In the genomic region with DNA sequence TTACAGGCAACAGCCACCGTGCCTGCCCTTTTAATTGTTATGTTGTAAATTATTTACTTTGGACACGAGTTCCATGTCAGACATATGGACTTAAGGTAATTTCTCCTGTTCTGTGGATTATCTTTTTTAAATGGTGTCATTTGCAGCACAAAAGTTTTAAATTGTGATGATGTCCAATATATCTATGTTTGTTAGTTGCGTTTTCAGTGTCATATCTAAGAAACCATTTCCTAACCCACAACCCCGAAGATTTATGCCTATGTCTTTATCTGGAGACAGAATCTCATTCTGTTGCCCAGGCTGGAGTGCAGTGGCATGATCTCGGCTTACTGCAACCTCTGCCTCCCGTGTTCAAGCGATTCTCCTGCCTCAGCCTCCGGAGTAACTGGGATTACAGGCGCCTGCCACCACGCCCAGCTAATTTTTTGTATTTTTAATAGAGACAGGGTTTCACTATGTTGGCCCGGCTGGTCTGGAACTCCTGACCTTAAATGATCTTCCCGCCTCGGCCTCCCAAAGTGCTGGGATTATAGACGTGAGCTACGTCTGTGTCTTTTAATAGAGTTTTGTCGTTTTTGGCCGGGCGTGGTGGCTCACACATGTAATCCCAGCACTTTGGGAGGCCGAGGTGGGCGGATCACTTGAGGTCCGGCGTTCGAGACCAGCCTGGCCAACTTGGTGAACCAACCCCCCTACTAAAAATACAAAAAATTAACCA, we compare ENCODE assay signal across 8 cellular contexts. TPM values are rescaled to one million over a fixed set of nuclear protein-coding genes. Genes with fewer than 3 reads are reported as not detected.
DNase-seq lines count a peak whose midpoint lies in the region; ATAC-seq, FAIRE-seq and TF ChIP-seq lines count a peak whose summit lies in the region.
"Not testable (repeated sequence)": the region's sequence is repeated elsewhere in the genome, so short reads cannot be mapped to it uniquely, and the experiment has no call there.

No MANE protein-coding gene starts in this region.

- DNase-seq in CD14-positive monocyte (ENCODE audit: low spot score); IMR-90; activated naive CD8-positive, alpha-beta T cell treated with anti-CD3 and anti-CD28 coated beads, Interleukin-2, amount 50 U/mL, for 24 hours; H1 (ENCODE audit: low read depth in 1 of 2, low spot score in 2 of 2); substantia nigra (lab: John Stamatoyannopoulos, UW): not testable (repeated sequence)
- peak in 2 of 3 donors; percentile 26 to 28 for DNase-seq in immature natural killer cell

- H3K4me2 ChIP-seq in IMR-90 (ENCODE audit: low read depth, low read length) (peak overlapping the region; percentile 87), SU-DHL-6 (ENCODE audit: low read depth, low read length, poor library complexity, severe bottlenecking) (peak overlapping the region; percentile 54), H1 (ENCODE audit: insufficient read depth in 1 of 2, low read depth in 2 of 2, low read length in 2 of 2) (peak overlapping the region; percentile 33 to 72; a peak in 2 of 4 replicates)

- not testable (repeated sequence) for H3K4me1 ChIP-seq in IMR-90 (ENCODE audit: control insufficient read depth, insufficient read depth, low read length); H1 (replicated peaks in 1 of 4; ENCODE audit: control insufficient read depth in 3 of 4, insufficient read depth in 4 of 4, low read length in 3 of 4); neuron (ENCODE audit: insufficient read depth, low read length)

- H3K79me2 ChIP-seq in SU-DHL-6 (ENCODE audit: insufficient read depth, low read length) (peaks cover 36% of the 10 kb centered on the region), H1 (ENCODE audit: control insufficient read depth in 1 of 2, insufficient read depth in 2 of 2, low read length in 2 of 2) (peaks cover 9 to 34% of the 10 kb centered on the region in 2 experiments; a peak in 3 of 4 replicates)

- H2AK5ac ChIP-seq in IMR-90 (ENCODE audit: low read depth, low read length); H1 (ENCODE audit: low read depth, low read length): not testable (repeated sequence)

- H4K91ac ChIP-seq in IMR-90 (ENCODE audit: insufficient read depth, low read depth, low read length) (0 out of 2 replicates have a peak overlapping the region, but pooled peaks have one; percentile 87), H1 (replicated peaks; ENCODE audit: insufficient read length, low read length) (peak overlapping the region; percentile 91)

- H2BK5ac ChIP-seq in IMR-90 (ENCODE audit: low read depth, low read length, poor library complexity, severe bottlenecking); H1 (ENCODE audit: low read depth, low read length): not testable (repeated sequence)

- 0 out of 3 replicates have a peak overlapping the region, but pooled peaks have one; percentile 87 for H2BK15ac ChIP-seq in IMR-90 (ENCODE audit: low read depth, low read length)
- peak overlapping the region; percentile 95; the same call in 1 of the 2 replicates for H2BK15ac ChIP-seq in H1 (ENCODE audit: low read length)

- TF ChIP-seq CTCF in CD14-positive monocyte (IDR thresholded peaks at IDR 0.05); IMR-90 (conservative IDR thresholded peaks at IDR 0.05; ENCODE audit: low read depth, low read length); SU-DHL-6 (IDR thresholded peaks at IDR 0.05; ENCODE audit: insufficient read depth, low read length, poor library complexity, severe bottlenecking); H1 (IDR thresholded peaks at IDR 0.05; ENCODE audit: control extremely low read depth in 1 of 3, insufficient read depth in 1 of 3, low read depth in 1 of 3, low read length in 3 of 3): not testable (repeated sequence)

- ATAC-seq in IMR-90 (ENCODE audit: low read depth); activated naive CD8-positive, alpha-beta T cell treated with anti-CD3 and anti-CD28 coated beads, Interleukin-2, amount 50 U/mL, for 24 hours: not testable (repeated sequence)

- intact Hi-C loops in CD14-positive monocyte (cut with micrococcal nuclease), result loop anchor here (1.0 to 5.0 kb wide), 3 partner anchors 18 to 57 kb away; partner anchors contain the start of gene ULK1 (in 1 of the 2)
- intact Hi-C loops in IMR-90 (cut with micrococcal nuclease), result not testable (repeated sequence)

- not testable (repeated sequence) for H3K27me3 Mint-ChIP-seq in CD14-positive monocyte (ENCODE audit: low read depth in 3 of 3); activated naive CD8-positive, alpha-beta T cell treated with anti-CD3 and anti-CD28 coated beads, Interleukin-2, amount 50 U/mL, for 24 hours
- H3K27me3 Mint-ChIP-seq in immature natural killer cell (ENCODE audit: low read depth in 3 of 3), result peaks cover 4 to 16% (median 5%) of the 10 kb centered on the region in 3 donors

- peak overlapping the region; percentile 52 for H3K4me3 ChIP-seq in IMR-90 (ENCODE audit: insufficient read depth, low read depth, low read length)
- peak overlapping the region; percentile 50 for H3K4me3 ChIP-seq in SU-DHL-6 (ENCODE audit: insufficient read depth, low read length, poor library complexity, severe bottlenecking)
- H3K4me3 ChIP-seq in H1 (ENCODE audit: extremely low read depth in 1 of 4, insufficient read depth in 2 of 4, low read depth in 3 of 4, low read length in 4 of 4), result peak overlapping the region; percentile 27 to 92 (median 40)
- peak overlapping the region; percentile 98 for H3K4me3 ChIP-seq in neuron (ENCODE audit: low read length)

- POLR2A ChIA-PET in IMR-90 (lab: Charles Lee; ENCODE audit: unreplicated experiment), result not testable (repeated sequence)
- POLR2A ChIA-PET in H1 (lab: Charles Lee; ENCODE audit: partially characterized antibody), result interaction anchor here (0.7 to 2.0 kb wide), 9 partner anchors 8 to 174 kb away, joined by 3 to 9 read pairs (median 3); partner anchors contain the start of gene PUS1

- H3K27ac Mint-ChIP-seq in CD14-positive monocyte (peak overlapping the region in 4 of 7 donors; percentile 54 to 79 (median 68)), immature natural killer cell (peak overlapping the region; percentile 79 to 95 (median 90))
- peak overlapping the region; percentile 82 for H3K27ac Mint-ChIP-seq in activated naive CD8-positive, alpha-beta T cell treated with anti-CD3 and anti-CD28 coated beads, Interleukin-2, amount 50 U/mL, for 24 hours

- TF ChIP-seq RAD21 in IMR-90 (IDR thresholded peaks at IDR 0.05; ENCODE audit: low read length); H1 (IDR thresholded peaks at IDR 0.05 in 1 of 2, conservative IDR thresholded peaks at IDR 0.05 in 1 of 2; ENCODE audit: low read depth in 2 of 2, low read length in 2 of 2): not testable (repeated sequence)

- H3K18ac ChIP-seq in IMR-90 (ENCODE audit: low read depth, low read length); H1 (ENCODE audit: extremely low read depth, low read length): not testable (repeated sequence)

- in situ Hi-C loops in IMR-90 (cut with MboI; ENCODE audit: low sequenced_read_pairs), result not testable (repeated sequence)

- H2BK120ac ChIP-seq in IMR-90 (ENCODE audit: low read depth, low read length); H1 (replicated peaks; ENCODE audit: low read depth, low read length): not testable (repeated sequence)

- peaks cover 13% of the 10 kb centered on the region; the same call in 1 of the 2 replicates for H3F3A ChIP-seq in SU-DHL-6 (ENCODE audit: insufficient read depth)

- not testable (repeated sequence) for H2BK12ac ChIP-seq in H1 (ENCODE audit: low read depth, low read length)

- H3K9me1 ChIP-seq in IMR-90 (ENCODE audit: insufficient read depth, low read length), result not testable (repeated sequence)

- peak overlapping the region; percentile 87 to 100; a peak in 3 of 4 replicates for H4K8ac ChIP-seq in IMR-90 (ENCODE audit: low read depth in 2 of 2, low read length in 2 of 2)
- H4K8ac ChIP-seq in H1 (ENCODE audit: extremely low read depth, insufficient read depth, low read length), result not testable (repeated sequence)

- not testable (repeated sequence) for H3K36me3 ChIP-seq in IMR-90 (ENCODE audit: control insufficient read depth, insufficient read depth, low read length); SU-DHL-6 (ENCODE audit: low read length); H1 (ENCODE audit: control insufficient read depth in 2 of 4, insufficient read depth in 4 of 4, low read length in 3 of 4); neuron (ENCODE audit: insufficient read depth, low read length)

- not testable (repeated sequence) for H3K27me3 ChIP-seq in IMR-90 (ENCODE audit: control insufficient read depth, insufficient read depth, low read length); SU-DHL-6 (ENCODE audit: low read length); H1 (replicated peaks in 1 of 4; ENCODE audit: control insufficient read depth in 3 of 4, extremely low read depth in 1 of 4, insufficient read depth in 3 of 4, low read length in 3 of 4); neuron (ENCODE audit: insufficient read depth, low read length)

- peaks cover 34% of the 10 kb centered on the region for H3K4me1 Mint-ChIP-seq in CD14-positive monocyte
- H3K4me1 Mint-ChIP-seq in activated naive CD8-positive, alpha-beta T cell treated with anti-CD3 and anti-CD28 coated beads, Interleukin-2, amount 50 U/mL, for 24 hours, result peaks cover 43% of the 10 kb centered on the region
- peaks cover 39 to 45% of the 10 kb centered on the region in 2 donors for H3K4me1 Mint-ChIP-seq in immature natural killer cell

- H3K23me2 ChIP-seq in H1 (ENCODE audit: low read depth, low read length), result not testable (repeated sequence)

- not testable (repeated sequence) for H3K23ac ChIP-seq in IMR-90 (ENCODE audit: low read depth, low read length); H1 (ENCODE audit: insufficient read length)

- peak overlapping the region; percentile 61 for H2AK9ac ChIP-seq in IMR-90 (replicated peaks; ENCODE audit: low read depth, low read length, poor library complexity)

- WGBS in IMR-90 (ENCODE audit: extremely low coverage in 2 of 2, insufficient read length in 1 of 2), 2 experiments, result 79% methylated on average over 9 of the region's 23 CpGs; no CpG with 5 or more reads in 1 of the 2 experiments
- 89% methylated on average over 23 of the region's 23 CpGs; no CpG with 5 or more reads in 1 of the 2 experiments for WGBS in H1 (ENCODE audit: extremely low coverage in 1 of 2, insufficient coverage in 1 of 2, insufficient read length in 1 of 2, insufficient replicate concordance in 2 of 2, low coverage in 1 of 2, low lambda C conversion rate in 2 of 2, missing lambda C conversion rate in 1 of 2), 2 experiments

- not testable (repeated sequence) for H4K5ac ChIP-seq in IMR-90 (ENCODE audit: low read depth, low read length); H1 (ENCODE audit: insufficient read length, low read depth, low read length)

- H2BK20ac ChIP-seq in IMR-90 (ENCODE audit: low read depth, low read length); H1 (ENCODE audit: low read length): not testable (repeated sequence)

- H3K9me3 Mint-ChIP-seq in CD14-positive monocyte; activated naive CD8-positive, alpha-beta T cell treated with anti-CD3 and anti-CD28 coated beads, Interleukin-2, amount 50 U/mL, for 24 hours; immature natural killer cell: not testable (repeated sequence)

- H3K9ac ChIP-seq in IMR-90 (ENCODE audit: low read depth, low read length) (peak overlapping the region; percentile 82; the same call in 1 of the 2 replicates), SU-DHL-6 (ENCODE audit: low read length) (peak overlapping the region; percentile 50)
- H3K9ac ChIP-seq in H1 (replicated peaks in 1 of 4; ENCODE audit: extremely low read depth in 1 of 4, low read depth in 3 of 4, low read length in 3 of 4), result not testable (repeated sequence)

- peaks cover 3 to 15% of the 10 kb centered on the region in 2 donors for H3K36me3 Mint-ChIP-seq in CD14-positive monocyte
- H3K36me3 Mint-ChIP-seq in activated naive CD8-positive, alpha-beta T cell treated with anti-CD3 and anti-CD28 coated beads, Interleukin-2, amount 50 U/mL, for 24 hours (ENCODE audit: low read depth), result peaks cover 17% of the 10 kb centered on the region
- H3K36me3 Mint-ChIP-seq in immature natural killer cell, result not testable (repeated sequence)

- dilution Hi-C loops in IMR-90 (cut with HindIII; ENCODE audit: low sequenced_read_pairs, unreplicated experiment), result not testable (repeated sequence)

- H3K14ac ChIP-seq in IMR-90 (replicated peaks; ENCODE audit: low read depth, low read length), result peak overlapping the region; percentile 95; the same call in 1 of the 2 replicates
- not testable (repeated sequence) for H3K14ac ChIP-seq in H1 (ENCODE audit: insufficient read length)

- H3K27ac ChIP-seq in IMR-90 (ENCODE audit: insufficient read depth, low read length) (peak overlapping the region; percentile 70; the same call in 1 of the 2 replicates), substantia nigra (ENCODE audit: low read depth, low read length, poor library complexity, severe bottlenecking) (peak overlapping the region; percentile 45)
- H3K27ac ChIP-seq in SU-DHL-6 (ENCODE audit: low read depth, low read length); H1 (ENCODE audit: low read depth, low read length): not testable (repeated sequence)

- not testable (repeated sequence) for FAIRE-seq in H1 (lab: Jason Lieb, UNC)

- TF ChIP-seq EP300 in H1 (IDR thresholded peaks at IDR 0.05; ENCODE audit: borderline replicate concordance in 1 of 2, low read depth in 2 of 2, low read length in 2 of 2), result not testable (repeated sequence)

- TF ChIP-seq POLR2A in IMR-90 (IDR thresholded peaks at IDR 0.05; ENCODE audit: low read depth, low read length); H1 (IDR thresholded peaks at IDR 0.05; ENCODE audit: control extremely low read depth in 1 of 2, low read depth in 2 of 2, low read length in 2 of 2): not testable (repeated sequence)

- H3K9me3 ChIP-seq in IMR-90 (ENCODE audit: control insufficient read depth, insufficient read depth, low read length); SU-DHL-6 (ENCODE audit: insufficient read depth, low read length); H1 (ENCODE audit: insufficient read depth in 2 of 2, low read depth in 1 of 2, low read length in 1 of 2); neuron (ENCODE audit: low read length): not testable (repeated sequence)

- peak overlapping the region; percentile 94 for H3K4ac ChIP-seq in IMR-90 (ENCODE audit: low read depth, low read length)
- H3K4ac ChIP-seq in H1 (replicated peaks; ENCODE audit: insufficient read length, low read depth, low read length), result not testable (repeated sequence)

- CTCF ChIA-PET in IMR-90 (lab: Yijun Ruan, JAX) (interaction anchor here (0.7 kb wide), 1 partner anchor 49 kb away, joined by 3 read pairs; no protein-coding TSS in a partner anchor), H1 (lab: Charles Lee; ENCODE audit: partially characterized antibody) (interaction anchor here (1.7 kb wide), 1 partner anchor 15 kb away, joined by 6 read pairs; no protein-coding TSS in a partner anchor)

- not testable (repeated sequence) for H3K9me2 ChIP-seq in SU-DHL-6 (replicated peaks; ENCODE audit: insufficient read depth, low read length)

- not testable (repeated sequence) for BruUV-seq in IMR-90 (replicated peaks; lab: Mats Ljungman, UMichigan)

- peaks cover 25% of the 10 kb centered on the region for H4K20me1 ChIP-seq in IMR-90 (ENCODE audit: insufficient read depth, low read length)
- H4K20me1 ChIP-seq in SU-DHL-6 (ENCODE audit: low read depth, low read length); H1 (replicated peaks in 1 of 2; ENCODE audit: control insufficient read depth in 1 of 2, insufficient read depth in 2 of 2, low read length in 2 of 2): not testable (repeated sequence)

- peaks cover 17 to 22% of the 10 kb centered on the region in 2 experiments; a peak in 3 of 4 replicates for H3K79me1 ChIP-seq in IMR-90 (ENCODE audit: low read depth in 1 of 2, low read length in 2 of 2)
- H3K79me1 ChIP-seq in H1 (ENCODE audit: low read depth, low read length), result not testable (repeated sequence)

- H3K4me3 Mint-ChIP-seq in CD14-positive monocyte (peak overlapping the region; percentile 68 to 84), immature natural killer cell (peak overlapping the region; percentile 80 to 86 (median 85))
- H3K4me3 Mint-ChIP-seq in activated naive CD8-positive, alpha-beta T cell treated with anti-CD3 and anti-CD28 coated beads, Interleukin-2, amount 50 U/mL, for 24 hours, result peak overlapping the region; percentile 74

- H3K56ac ChIP-seq in IMR-90 (ENCODE audit: extremely low read depth, insufficient read depth, low read length); H1 (replicated peaks; ENCODE audit: insufficient read length, low read depth, low read length): not testable (repeated sequence)

- H2AFZ ChIP-seq in IMR-90 (replicated peaks; ENCODE audit: low read length, poor library complexity), result peak overlapping the region; percentile 100
- peak overlapping the region; percentile 85 for H2AFZ ChIP-seq in SU-DHL-6 (ENCODE audit: low read depth, low read length, severe bottlenecking)
- not testable (repeated sequence) for H2AFZ ChIP-seq in H1 (ENCODE audit: low read length)
- peak overlapping the region; percentile 23 for H2AFZ ChIP-seq in neuron (ENCODE audit: low read depth, low read length)

RNA-seq across cellular contexts. Expression of gene EP400, which starts 0.9 kb away (rescaled TPM):
- polyA plus RNA-seq in CD14-positive monocyte, result under 1 TPM; 0.65 to 0.81 TPM
- total RNA-seq in IMR-90 (2012; rRNA removed), result 4.3 and 5.3 TPM in 2 replicates
- 10.3 and 11.4 TPM in 2 replicates for polyA plus RNA-seq in IMR-90 (2012; rRNA removed)
- polyA plus RNA-seq in IMR-90 (2012; cell fraction: cytosol; rRNA removed), result 5.7 and 6.6 TPM in 2 replicates
- polyA plus RNA-seq in IMR-90 (2012; cell fraction: nucleus; rRNA removed; ENCODE audit: low replicate concordance), result 20.1 and 26.9 TPM in 2 replicates
- 69.6 and 69.7 TPM in 2 replicates for total RNA-seq in H1 (2021; fragmentation: NEBNext Ultra II Directional; extraction: Animal tissue kit (Norgen Biotek cat#: 25700))
- polyA plus RNA-seq in H1 (2011; rRNA removed), result 13.1 and 16.2 TPM in 2 replicates
- 9.9 TPM for polyA plus RNA-seq in H1 (2011; cell fraction: cytosol; rRNA removed)
- 43.9 TPM for polyA plus RNA-seq in H1 (2011; cell fraction: nucleus; rRNA removed)
- 41.3 to 47.5 TPM (median 44.4 TPM) in 4 replicates for polyA plus RNA-seq in H1 (2012, experiment 1 of 2)
- polyA plus RNA-seq in H1 (2012, experiment 2 of 2), result 14.9 TPM
- polyA plus RNA-seq in H1 (2013, experiment 1 of 2), result 29.6 TPM
- 24.5 TPM for polyA plus RNA-seq in H1 (2013, experiment 2 of 2)
- 22.0 and 23.0 TPM in 2 replicates for polyA minus RNA-seq in H1 (2011; rRNA and poly(A)+ RNA removed)
- polyA minus RNA-seq in H1 (2011; cell fraction: cytosol; rRNA and poly(A)+ RNA removed), result 27.4 TPM
- polyA minus RNA-seq in H1 (2011; cell fraction: nucleus; rRNA and poly(A)+ RNA removed), result 33.5 TPM
- polyA plus RNA-seq in immature natural killer cell, result 1 to 10 TPM in 1 of 3 donors, under 1 TPM in 2; 0.05 to 4.1 (median 0.74) TPM

RNA-seq across cellular contexts. Expression of gene PUS1, which starts 19.8 kb away (rescaled TPM):
- polyA plus RNA-seq in CD14-positive monocyte (1 to 10 TPM; 5.1 to 6.9 TPM), IMR-90 (2012; rRNA removed) (33.1 and 36.7 TPM in 2 replicates), H1 (2011; rRNA removed) (48.1 and 65.7 TPM in 2 replicates), immature natural killer cell (10 to 100 TPM in 1 of 3 donors, 1 to 10 TPM in 2; 4.4 to 14.5 (median 6.2) TPM)
- 11.4 and 14.0 TPM in 2 replicates for total RNA-seq in IMR-90 (2012; rRNA removed)
- polyA plus RNA-seq in IMR-90 (2012; cell fraction: cytosol; rRNA removed), result 28.6 and 35.9 TPM in 2 replicates
- polyA plus RNA-seq in IMR-90 (2012; cell fraction: nucleus; rRNA removed; ENCODE audit: low replicate concordance), result 86.5 and 151 TPM in 2 replicates
- total RNA-seq in H1 (2021; fragmentation: NEBNext Ultra II Directional; extraction: Animal tissue kit (Norgen Biotek cat#: 25700)), result 81.2 and 82.5 TPM in 2 replicates
- polyA plus RNA-seq in H1 (2011; cell fraction: cytosol; rRNA removed), result 74.1 TPM
- polyA plus RNA-seq in H1 (2011; cell fraction: nucleus; rRNA removed), result 85.2 TPM
- 57.7 to 80.3 TPM (median 73.5 TPM) in 4 replicates for polyA plus RNA-seq in H1 (2012, experiment 1 of 2)
- 51.6 TPM for polyA plus RNA-seq in H1 (2012, experiment 2 of 2)
- 42.1 TPM for polyA plus RNA-seq in H1 (2013, experiment 1 of 2)
- polyA plus RNA-seq in H1 (2013, experiment 2 of 2), result 42.7 TPM
- polyA minus RNA-seq in H1 (2011; rRNA and poly(A)+ RNA removed), result 28.4 and 37.6 TPM in 2 replicates
- polyA minus RNA-seq in H1 (2011; cell fraction: cytosol; rRNA and poly(A)+ RNA removed), result 50.9 TPM
- 40.6 TPM for polyA minus RNA-seq in H1 (2011; cell fraction: nucleus; rRNA and poly(A)+ RNA removed)

RNA-seq across cellular contexts. Expression of gene ULK1, which starts 54.5 kb away (rescaled TPM):
- polyA plus RNA-seq in CD14-positive monocyte (1 to 10 TPM; 1.0 to 1.3 TPM), IMR-90 (2012; rRNA removed) (19.2 and 20.0 TPM in 2 replicates), H1 (2011; rRNA removed) (13.0 and 26.4 TPM in 2 replicates), immature natural killer cell (1 to 10 TPM in 1 of 3 donors, under 1 TPM in 1, not detected in 1; 0.36 to 1.2 TPM)
- 1.8 and 1.9 TPM in 2 replicates for total RNA-seq in IMR-90 (2012; rRNA removed)
- polyA plus RNA-seq in IMR-90 (2012; cell fraction: cytosol; rRNA removed), result 7.8 and 17.2 TPM in 2 replicates
- 80.3 and 166 TPM in 2 replicates for polyA plus RNA-seq in IMR-90 (2012; cell fraction: nucleus; rRNA removed; ENCODE audit: low replicate concordance)
- 44.1 and 48.5 TPM in 2 replicates for total RNA-seq in H1 (2021; fragmentation: NEBNext Ultra II Directional; extraction: Animal tissue kit (Norgen Biotek cat#: 25700))
- 11.9 TPM for polyA plus RNA-seq in H1 (2011; cell fraction: cytosol; rRNA removed)
- 127 TPM for polyA plus RNA-seq in H1 (2011; cell fraction: nucleus; rRNA removed)
- polyA plus RNA-seq in H1 (2012, experiment 1 of 2), result 26.7 to 43.8 TPM (median 39.0 TPM) in 4 replicates
- 26.9 TPM for polyA plus RNA-seq in H1 (2012, experiment 2 of 2)
- 23.4 TPM for polyA plus RNA-seq in H1 (2013, experiment 1 of 2)
- 23.0 TPM for polyA plus RNA-seq in H1 (2013, experiment 2 of 2)
- 12.9 and 16.5 TPM in 2 replicates for polyA minus RNA-seq in H1 (2011; rRNA and poly(A)+ RNA removed)
- polyA minus RNA-seq in H1 (2011; cell fraction: cytosol; rRNA and poly(A)+ RNA removed), result 29.4 TPM
- 42.7 TPM for polyA minus RNA-seq in H1 (2011; cell fraction: nucleus; rRNA and poly(A)+ RNA removed)

Comparison
In these comparisons a context has a peak if more than half of its experiments do, and no peak if none do; other contexts are left out.
1. H3K4me3 ChIP-seq: peak in every context shown above with its lines; median percentile 98 in neuron; 52 in IMR-90; 50 in SU-DHL-6; 40 in H1.